9 cellular contexts compared by ENCODE assay signal in genomic region chr11:46930089-46930488, GRCh38. TPM values are rescaled to one million over a fixed set of nuclear protein-coding genes. Genes with fewer than 3 reads are reported as not detected.
DNase-seq lines count a peak whose midpoint lies in the region; ATAC-seq and TF ChIP-seq lines count a peak whose summit lies in the region.
"Had no signal": no experiment of that assay in that cellular context is flagged by ENCODE, and none has a peak within 500 bp of the region (broad histone marks: within the 10 kb centered on the region; RNA-seq: fewer than 3 reads in every experiment).

No MANE protein-coding gene starts in this region.

- in situ Hi-C loops in Caki2 (cut with HindIII; ENCODE audit: low pct_unique_long_range_greater_than_20kb, low sequenced_read_pairs), result no loop called here

- TF ChIP-seq CTCF in activated CD8-positive, alpha-beta T cell treated with anti-CD3 and anti-CD28 coated beads for 36 hours (IDR thresholded peaks at IDR 0.05), result no peak

- no peak overlapping the region for H3K4me3 Mint-ChIP-seq in activated CD8-positive, alpha-beta T cell treated with anti-CD3 and anti-CD28 coated beads for 36 hours
- H3K4me3 Mint-ChIP-seq: activated B cell treated with CpG ODN at 0.5 μM for 24 hours had no signal

- CTCF ChIA-PET in activated CD8-positive, alpha-beta T cell treated with anti-CD3 and anti-CD28 coated beads for 36 hours (lab: Charles Lee), result interaction anchor here (0.6 to 1.8 kb wide), 3 partner anchors 10 to 37 kb away, joined by 3 to 10 read pairs (median 4); no protein-coding TSS in a partner anchor

- peaks cover 9% of the 10 kb centered on the region for H3K27me3 Mint-ChIP-seq in activated CD8-positive, alpha-beta T cell treated with anti-CD3 and anti-CD28 coated beads for 36 hours

- H3K27ac Mint-ChIP-seq in activated CD8-positive, alpha-beta T cell treated with anti-CD3 and anti-CD28 coated beads for 36 hours, result no peak overlapping the region
- H3K27ac Mint-ChIP-seq: activated B cell treated with CpG ODN at 0.5 μM for 24 hours had no signal

- no peaks in the 10 kb centered on the region for H3K36me3 Mint-ChIP-seq in activated CD8-positive, alpha-beta T cell treated with anti-CD3 and anti-CD28 coated beads for 36 hours (ENCODE audit: low read depth)

- ATAC-seq in activated CD8-positive, alpha-beta T cell treated with anti-CD3 and anti-CD28 coated beads for 36 hours, result peak; percentile 92
- ATAC-seq in HG03108 (IDR thresholded peaks at IDR 0.05; ENCODE audit: unreplicated experiment) (no peak), HG03520 (IDR thresholded peaks at IDR 0.05; ENCODE audit: unreplicated experiment) (no peak)

- peak; percentile 93 for DNase-seq in Caki2 (ENCODE audit: low read depth)
- peak; percentile 91 for DNase-seq in HT1080 (ENCODE audit: low read depth)
- peak; percentile 49 for DNase-seq in activated CD8-positive, alpha-beta T cell treated with anti-CD3 and anti-CD28 coated beads for 36 hours
- peak; percentile 74 for DNase-seq in kidney glomerular epithelial cell (lab: John Stamatoyannopoulos, UW)
- DNase-seq in NCI-H526 treated with DMSO at 0.1 percent for 48 hours (lab: John Stamatoyannopoulos, UW), result no peak
- no peak for DNase-seq in epidermal melanocyte (ENCODE audit: insufficient read length, low spot score)
- DNase-seq: activated B cell treated with CpG ODN at 0.5 μM for 24 hours had no signal

- intact Hi-C loops in activated CD8-positive, alpha-beta T cell treated with anti-CD3 and anti-CD28 coated beads for 36 hours (cut with micrococcal nuclease), result no loop called here

- H3K9me3 Mint-ChIP-seq in activated CD8-positive, alpha-beta T cell treated with anti-CD3 and anti-CD28 coated beads for 36 hours, result no peaks in the 10 kb centered on the region
- H3K9me3 Mint-ChIP-seq: activated B cell treated with CpG ODN at 0.5 μM for 24 hours had no signal

- POLR2A ChIA-PET in activated CD8-positive, alpha-beta T cell treated with anti-CD3 and anti-CD28 coated beads for 36 hours (lab: Charles Lee), result no interaction called here

- peaks cover 8% of the 10 kb centered on the region for H3K4me1 Mint-ChIP-seq in activated CD8-positive, alpha-beta T cell treated with anti-CD3 and anti-CD28 coated beads for 36 hours (ENCODE audit: low read depth)
- H3K4me1 Mint-ChIP-seq: activated B cell treated with CpG ODN at 0.5 μM for 24 hours had no signal

RNA-seq across cellular contexts. Expression of gene CSTPP1, which starts 6.5 kb away (rescaled TPM):
- 20.9 and 33.6 TPM in 2 replicates for total RNA-seq in Caki2 (2014; rRNA removed; shearing (Covaris generic); ENCODE audit: low replicate concordance)
- total RNA-seq in HT1080 (2014; rRNA removed; shearing (Covaris generic)), result 10.0 and 16.2 TPM in 2 replicates
- polyA plus RNA-seq in HT1080 (2015; cell fraction: cytosol; rRNA removed), result 19.4 and 23.1 TPM in 2 replicates
- 17.5 and 19.2 TPM in 2 replicates for polyA plus RNA-seq in HT1080 (2015; cell fraction: nucleus; rRNA removed)
- total RNA-seq in activated CD8-positive, alpha-beta T cell treated with anti-CD3 and anti-CD28 coated beads for 36 hours, result 10 to 100 TPM; 12.8 to 14.4 TPM

RNA-seq across cellular contexts. Expression of gene LRP4, which starts 11.7 kb away (rescaled TPM):
- total RNA-seq in Caki2 (2014; rRNA removed; shearing (Covaris generic); ENCODE audit: low replicate concordance), result 8.7 and 15.2 TPM in 2 replicates
- 1.9 and 2.1 TPM in 2 replicates for total RNA-seq in HT1080 (2014; rRNA removed; shearing (Covaris generic))
- 3.5 and 3.8 TPM in 2 replicates for polyA plus RNA-seq in HT1080 (2015; cell fraction: cytosol; rRNA removed)
- 11.9 and 12.2 TPM in 2 replicates for polyA plus RNA-seq in HT1080 (2015; cell fraction: nucleus; rRNA removed)
- total RNA-seq in activated CD8-positive, alpha-beta T cell treated with anti-CD3 and anti-CD28 coated beads for 36 hours, result under 1 TPM; 0.36 to 0.45 TPM

Comparison
In these comparisons a context has a peak if more than half of its experiments do, and no peak if none do; other contexts are left out.
1. DNase-seq: peak in Caki2 (single experiment), HT1080 (single experiment), activated CD8-positive, alpha-beta T cell treated with anti-CD3 and anti-CD28 coated beads for 36 hours (single experiment) and kidney glomerular epithelial cell (single experiment); none in NCI-H526 treated with DMSO at 0.1 percent for 48 hours (single experiment) and epidermal melanocyte (single experiment).